In the genomic region with DNA sequence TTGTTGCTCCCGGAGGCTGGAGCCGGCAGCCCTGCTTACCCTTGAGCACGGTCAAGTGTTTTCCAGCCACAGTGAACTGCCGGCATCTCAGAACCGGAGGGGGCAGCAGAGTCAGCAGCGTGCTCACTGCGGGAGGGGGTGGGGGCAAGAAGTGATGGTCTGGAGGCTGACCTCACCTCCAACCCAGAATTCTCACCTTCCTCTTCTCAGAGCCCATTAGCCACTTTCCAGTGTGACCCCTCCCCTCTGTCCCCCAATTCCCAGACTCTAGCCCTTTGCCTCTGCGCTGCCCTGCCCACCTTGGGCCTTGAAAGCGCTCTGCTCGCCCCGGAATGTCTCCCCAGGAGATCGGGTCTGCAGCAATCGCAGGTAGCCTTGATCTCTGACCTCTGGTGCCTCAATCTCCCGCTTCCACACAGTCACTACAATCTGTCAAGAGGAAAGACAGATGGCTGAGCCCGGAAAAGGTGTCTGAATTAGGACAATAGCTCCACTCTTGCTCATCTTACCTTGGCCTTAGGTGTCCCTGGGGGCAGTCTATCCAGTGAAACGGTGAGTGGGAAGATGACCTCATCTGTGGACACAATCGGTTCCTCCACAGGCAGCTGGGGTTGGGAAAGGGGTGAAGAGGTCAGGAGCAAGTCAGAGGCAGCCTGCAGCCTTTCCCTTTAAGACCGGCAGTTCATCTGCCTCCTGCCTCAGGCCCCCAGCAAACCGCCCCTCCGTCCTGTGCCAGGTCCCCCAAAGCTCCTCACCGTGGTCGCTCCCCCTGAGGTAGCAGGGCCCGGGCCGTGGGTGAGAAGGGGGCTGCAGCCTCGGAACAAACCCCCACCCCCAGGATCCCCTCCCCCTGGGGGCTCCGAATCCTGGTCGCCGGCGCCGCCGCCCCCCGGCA, we compare ENCODE assay signal across 1 cellular context.
TF ChIP-seq lines count a peak whose summit lies in the region.

No MANE protein-coding gene starts in this region.

TF ChIP-seq in HepG2, 621 proteins besides CTCF, POLR2A, EP300 and RAD21 (continues in another document):
- TF ChIP-seq DR1 (CRISPR knock-in tag; IDR thresholded peaks at IDR 0.05) (0 out of 2 replicates have a peak, but pooled peaks have one; percentile 3), FOXA3 (CRISPR knock-in tag; IDR thresholded peaks at IDR 0.05) (peak; percentile 40), FOXP4 (CRISPR knock-in tag; IDR thresholded peaks at IDR 0.05) (peak; percentile 11; the same call in 1 of the 2 replicates), TGIF2 (CRISPR knock-in tag; IDR thresholded peaks at IDR 0.05) (no peak), MED13 (CRISPR knock-in tag; IDR thresholded peaks at IDR 0.05) (no peak; the same call in 1 of the 2 replicates), YEATS2 (CRISPR knock-in tag; IDR thresholded peaks at IDR 0.05; ENCODE audit: borderline replicate concordance) (peak; percentile 18; the same call in 1 of the 2 replicates), MAX (IDR thresholded peaks at IDR 0.05) (no peak), MEF2D (CRISPR knock-in tag; IDR thresholded peaks at IDR 0.05) (0 out of 2 replicates have a peak, but pooled peaks have one; percentile 28), ZFP1 (CRISPR knock-in tag; IDR thresholded peaks at IDR 0.05) (no peak), ZNF317 (CRISPR knock-in tag; IDR thresholded peaks at IDR 0.05) (no peak), KDM5A (IDR thresholded peaks at IDR 0.05; ENCODE audit: borderline replicate concordance, low read length) (no peak), HOXA5 (CRISPR knock-in tag; IDR thresholded peaks at IDR 0.05) (peak; percentile 34; the same call in 1 of the 2 replicates), ZNF713 (CRISPR knock-in tag; IDR thresholded peaks at IDR 0.05) (no peak), NR2C2 (CRISPR knock-in tag; IDR thresholded peaks at IDR 0.05; ENCODE audit: borderline replicate concordance) (peak; percentile 70; the same call in 1 of the 2 replicates), SP4 (CRISPR knock-in tag; IDR thresholded peaks at IDR 0.05) (no peak), NFYC (CRISPR knock-in tag; IDR thresholded peaks at IDR 0.05) (no peak), CEBPB (IDR thresholded peaks at IDR 0.05; ENCODE audit: borderline replicate concordance, low read depth, low read length) (peak; percentile 64), HNF4G (IDR thresholded peaks at IDR 0.05; ENCODE audit: borderline replicate concordance, low read depth, low read length) (no peak), HNF4G (CRISPR knock-in tag; IDR thresholded peaks at IDR 0.05; ENCODE audit: borderline replicate concordance, low read depth) (no peak), TCF7 (IDR thresholded peaks at IDR 0.05; ENCODE audit: low read depth) (no peak), ZMYM3 (CRISPR knock-in tag; IDR thresholded peaks at IDR 0.05) (no peak), PAX8 (CRISPR knock-in tag; IDR thresholded peaks at IDR 0.05; ENCODE audit: borderline replicate concordance) (no peak), FOXJ3 (CRISPR knock-in tag; IDR thresholded peaks at IDR 0.05; ENCODE audit: borderline replicate concordance) (no peak), ZNF276 (CRISPR knock-in tag; IDR thresholded peaks at IDR 0.05; ENCODE audit: low read depth) (no peak), ZNF329 (CRISPR knock-in tag; IDR thresholded peaks at IDR 0.05; ENCODE audit: low read depth) (no peak), ZNF749 (CRISPR knock-in tag; IDR thresholded peaks at IDR 0.05; ENCODE audit: borderline replicate concordance) (no peak), U2AF2 (IDR thresholded peaks at IDR 0.05; ENCODE audit: low read depth, low read length) (no peak), TSC22D2 (CRISPR knock-in tag; IDR thresholded peaks at IDR 0.05; ENCODE audit: borderline replicate concordance) (no peak), NFATC3 (CRISPR knock-in tag; IDR thresholded peaks at IDR 0.05) (no peak; the same call in 1 of the 2 replicates), ZNF20 (CRISPR knock-in tag; IDR thresholded peaks at IDR 0.05) (no peak), GATAD1 (CRISPR knock-in tag; IDR thresholded peaks at IDR 0.05) (peak; percentile 43; the same call in 1 of the 2 replicates), CHD4 (IDR thresholded peaks at IDR 0.05; ENCODE audit: borderline replicate concordance, low read length) (no peak), ZNF33B (CRISPR knock-in tag; IDR thresholded peaks at IDR 0.05) (no peak), TBX2 (CRISPR knock-in tag; IDR thresholded peaks at IDR 0.05; ENCODE audit: borderline replicate concordance) (peak; percentile 69; the same call in 1 of the 2 replicates), ATF1 (CRISPR knock-in tag; IDR thresholded peaks at IDR 0.05) (no peak), HNF1A (IDR thresholded peaks at IDR 0.05; ENCODE audit: low read depth) (no peak), HNF1A (CRISPR knock-in tag; IDR thresholded peaks at IDR 0.05; ENCODE audit: borderline replicate concordance) (no peak), ZFP90 (CRISPR knock-in tag; IDR thresholded peaks at IDR 0.05; ENCODE audit: borderline replicate concordance) (no peak)
- TF ChIP-seq, protein P1, sequence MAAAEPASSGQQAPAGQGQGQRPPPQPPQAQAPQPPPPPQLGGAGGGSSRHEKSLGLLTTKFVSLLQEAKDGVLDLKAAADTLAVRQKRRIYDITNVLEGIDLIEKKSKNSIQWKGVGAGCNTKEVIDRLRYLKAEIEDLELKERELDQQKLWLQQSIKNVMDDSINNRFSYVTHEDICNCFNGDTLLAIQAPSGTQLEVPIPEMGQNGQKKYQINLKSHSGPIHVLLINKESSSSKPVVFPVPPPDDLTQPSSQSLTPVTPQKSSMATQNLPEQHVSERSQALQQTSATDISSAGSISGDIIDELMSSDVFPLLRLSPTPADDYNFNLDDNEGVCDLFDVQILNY (CRISPR knock-in tag; conservative IDR thresholded peaks at IDR 0.05), result no peak
- TF ChIP-seq, protein P2, sequence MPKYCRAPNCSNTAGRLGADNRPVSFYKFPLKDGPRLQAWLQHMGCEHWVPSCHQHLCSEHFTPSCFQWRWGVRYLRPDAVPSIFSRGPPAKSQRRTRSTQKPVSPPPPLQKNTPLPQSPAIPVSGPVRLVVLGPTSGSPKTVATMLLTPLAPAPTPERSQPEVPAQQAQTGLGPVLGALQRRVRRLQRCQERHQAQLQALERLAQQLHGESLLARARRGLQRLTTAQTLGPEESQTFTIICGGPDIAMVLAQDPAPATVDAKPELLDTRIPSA (CRISPR knock-in tag; IDR thresholded peaks at IDR 0.05; ENCODE audit: borderline replicate concordance), result no peak
- TF ChIP-seq, protein P3, sequence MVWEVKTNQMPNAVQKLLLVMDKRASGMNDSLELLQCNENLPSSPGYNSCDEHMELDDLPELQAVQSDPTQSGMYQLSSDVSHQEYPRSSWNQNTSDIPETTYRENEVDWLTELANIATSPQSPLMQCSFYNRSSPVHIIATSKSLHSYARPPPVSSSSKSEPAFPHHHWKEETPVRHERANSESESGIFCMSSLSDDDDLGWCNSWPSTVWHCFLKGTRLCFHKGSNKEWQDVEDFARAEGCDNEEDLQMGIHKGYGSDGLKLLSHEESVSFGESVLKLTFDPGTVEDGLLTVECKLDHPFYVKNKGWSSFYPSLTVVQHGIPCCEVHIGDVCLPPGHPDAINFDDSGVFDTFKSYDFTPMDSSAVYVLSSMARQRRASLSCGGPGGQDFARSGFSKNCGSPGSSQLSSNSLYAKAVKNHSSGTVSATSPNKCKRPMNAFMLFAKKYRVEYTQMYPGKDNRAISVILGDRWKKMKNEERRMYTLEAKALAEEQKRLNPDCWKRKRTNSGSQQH (CRISPR knock-in tag; IDR thresholded peaks at IDR 0.05; ENCODE audit: low read depth), result no peak
- TF ChIP-seq, protein P4, sequence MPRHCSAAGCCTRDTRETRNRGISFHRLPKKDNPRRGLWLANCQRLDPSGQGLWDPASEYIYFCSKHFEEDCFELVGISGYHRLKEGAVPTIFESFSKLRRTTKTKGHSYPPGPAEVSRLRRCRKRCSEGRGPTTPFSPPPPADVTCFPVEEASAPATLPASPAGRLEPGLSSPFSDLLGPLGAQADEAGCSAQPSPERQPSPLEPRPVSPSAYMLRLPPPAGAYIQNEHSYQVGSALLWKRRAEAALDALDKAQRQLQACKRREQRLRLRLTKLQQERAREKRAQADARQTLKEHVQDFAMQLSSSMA (CRISPR knock-in tag; IDR thresholded peaks at IDR 0.05), result no peak
- TF ChIP-seq, protein P5, sequence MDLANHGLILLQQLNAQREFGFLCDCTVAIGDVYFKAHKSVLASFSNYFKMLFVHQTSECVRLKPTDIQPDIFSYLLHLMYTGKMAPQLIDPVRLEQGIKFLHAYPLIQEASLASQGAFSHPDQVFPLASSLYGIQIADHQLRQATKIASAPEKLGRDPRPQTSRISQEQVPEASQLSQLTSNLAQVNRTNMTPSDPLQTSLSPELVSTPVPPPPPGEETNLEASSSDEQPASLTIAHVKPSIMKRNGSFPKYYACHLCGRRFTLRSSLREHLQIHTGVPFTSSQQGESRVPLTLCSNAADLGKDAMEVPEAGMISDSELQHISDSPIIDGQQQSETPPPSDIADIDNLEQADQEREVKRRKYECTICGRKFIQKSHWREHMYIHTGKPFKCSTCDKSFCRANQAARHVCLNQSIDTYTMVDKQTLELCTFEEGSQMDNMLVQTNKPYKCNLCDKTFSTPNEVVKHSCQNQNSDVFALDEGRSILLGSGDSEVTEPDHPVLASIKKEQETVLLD (CRISPR knock-in tag; IDR thresholded peaks at IDR 0.05; ENCODE audit: low read depth), result peak; percentile 92
- TF ChIP-seq, protein P6, sequence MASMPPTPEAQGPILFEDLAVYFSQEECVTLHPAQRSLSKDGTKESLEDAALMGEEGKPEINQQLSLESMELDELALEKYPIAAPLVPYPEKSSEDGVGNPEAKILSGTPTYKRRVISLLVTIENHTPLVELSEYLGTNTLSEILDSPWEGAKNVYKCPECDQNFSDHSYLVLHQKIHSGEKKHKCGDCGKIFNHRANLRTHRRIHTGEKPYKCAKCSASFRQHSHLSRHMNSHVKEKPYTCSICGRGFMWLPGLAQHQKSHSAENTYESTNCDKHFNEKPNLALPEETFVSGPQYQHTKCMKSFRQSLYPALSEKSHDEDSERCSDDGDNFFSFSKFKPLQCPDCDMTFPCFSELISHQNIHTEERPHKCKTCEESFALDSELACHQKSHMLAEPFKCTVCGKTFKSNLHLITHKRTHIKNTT (CRISPR knock-in tag; IDR thresholded peaks at IDR 0.05), result no peak
